In genomic region chr6:317452-318144, GRCh38 we compare ENCODE assay signal across 10 cellular contexts. TPM values are rescaled to one million over a fixed set of nuclear protein-coding genes. Genes with fewer than 3 reads are reported as not detected.
DNase-seq lines count a peak whose midpoint lies in the region; ATAC-seq and TF ChIP-seq lines count a peak whose summit lies in the region.
"Had no signal": no experiment of that assay in that cellular context is flagged by ENCODE, and none has a peak within 500 bp of the region (broad histone marks: within the 10 kb centered on the region; RNA-seq: fewer than 3 reads in every experiment).

No MANE protein-coding gene starts in this region.

- H3K4me3 Mint-ChIP-seq in stimulated activated memory B cell treated with anti-CD40 and anti-IgM and Interleukin-4, amounts not matched to agents 10 μg/mL and 1 μg/mL and 100 μg/mL, for 72 hours = peak overlapping the region; percentile 32
- H3K4me3 Mint-ChIP-seq: naive thymus-derived CD8-positive, alpha-beta T cell had no signal

- no peak for TF ChIP-seq CTCF in GM20000 (IDR thresholded peaks at IDR 0.05; ENCODE audit: extremely low read depth, missing control alignments)

- H3K4me1 Mint-ChIP-seq in stimulated activated memory B cell treated with anti-CD40 and anti-IgM and Interleukin-4, amounts not matched to agents 10 μg/mL and 1 μg/mL and 100 μg/mL, for 72 hours = peaks cover 58% of the 10 kb centered on the region

- peaks cover 18% of the 10 kb centered on the region for H3K36me3 Mint-ChIP-seq in stimulated activated memory B cell treated with anti-CD40 and anti-IgM and Interleukin-4, amounts not matched to agents 10 μg/mL and 1 μg/mL and 100 μg/mL, for 72 hours

- DNase-seq in A172 (ENCODE audit: low spot score) (no peak), GM20000 (ENCODE audit: low spot score) (no peak), H4 (ENCODE audit: low spot score) (no peak)
- DNase-seq: MG63, NCI-H526 had no signal

- ATAC-seq in GM18867 (IDR thresholded peaks at IDR 0.05; ENCODE audit: unreplicated experiment) (peak; percentile 35), GM21723 (IDR thresholded peaks at IDR 0.05; ENCODE audit: unreplicated experiment) (peak; percentile 14), HG03521 (IDR thresholded peaks at IDR 0.05; ENCODE audit: unreplicated experiment) (peak; percentile 34)
- ATAC-seq in stimulated activated memory B cell treated with anti-CD40 and anti-IgM and Interleukin-4, amounts not matched to agents 10 μg/mL and 1 μg/mL and 100 μg/mL, for 72 hours = peak; percentile 37
- ATAC-seq: naive thymus-derived CD8-positive, alpha-beta T cell had no signal

- no peaks in the 10 kb centered on the region for H3K9me3 Mint-ChIP-seq in stimulated activated memory B cell treated with anti-CD40 and anti-IgM and Interleukin-4, amounts not matched to agents 10 μg/mL and 1 μg/mL and 100 μg/mL, for 72 hours

- no peak overlapping the region for H3K27ac Mint-ChIP-seq in stimulated activated memory B cell treated with anti-CD40 and anti-IgM and Interleukin-4, amounts not matched to agents 10 μg/mL and 1 μg/mL and 100 μg/mL, for 72 hours

- H3K27me3 Mint-ChIP-seq in stimulated activated memory B cell treated with anti-CD40 and anti-IgM and Interleukin-4, amounts not matched to agents 10 μg/mL and 1 μg/mL and 100 μg/mL, for 72 hours = no peaks in the 10 kb centered on the region
- H3K27me3 Mint-ChIP-seq: naive thymus-derived CD8-positive, alpha-beta T cell had no signal

RNA-seq across cellular contexts. Expression of gene DUSP22, which starts 25.3 kb away (rescaled TPM):
- 19.5 and 29.5 TPM in 2 replicates for total RNA-seq in A172 (2014; rRNA removed; shearing (Covaris generic))
- total RNA-seq in H4 (2014; rRNA removed; shearing (Covaris generic)) = 8.9 and 14.1 TPM in 2 replicates
